7 cellular contexts compared by ENCODE assay signal in genomic region chr7:105388373-105389089, GRCh38. TPM values are rescaled to one million over a fixed set of nuclear protein-coding genes. Genes with fewer than 3 reads are reported as not detected.
DNase-seq lines count a peak whose midpoint lies in the region; FAIRE-seq and TF ChIP-seq lines count a peak whose summit lies in the region.

TSS of gene SRPK2 (minus strand) at chr7:105388921.

- peak within 1 kb of the TSS; percentile 74 for H3K4me3 ChIP-seq in HFF-Myc (replicated peaks; ENCODE audit: low read depth, low read length)
- H3K4me3 ChIP-seq in kidney (ENCODE audit: low read length in 2 of 2): peak within 1 kb of the TSS; percentile 67 to 76

- no peak for FAIRE-seq in kidney (lab: Jason Lieb, UNC)

- H3K27ac ChIP-seq in caudate nucleus (ENCODE audit: low read depth, low read length): peak within 1 kb of the TSS; percentile 30
- peak within 1 kb of the TSS; percentile 43 to 65 for H3K27ac ChIP-seq in kidney (ENCODE audit: low read depth in 2 of 2, low read length in 2 of 2)

- H3K9me3 ChIP-seq in kidney (ENCODE audit: control insufficient read depth in 1 of 2, low read length in 2 of 2): no peaks in the 10 kb centered on the region

- no peaks in the 10 kb centered on the region for H3K36me3 ChIP-seq in kidney (ENCODE audit: control insufficient read depth in 1 of 2, insufficient read depth in 2 of 2, low read length in 2 of 2)

- DNase-seq in GM13976 (ENCODE audit: low spot score) (peak; percentile 93), HFF-Myc (ENCODE audit: extremely low read depth, low read depth) (no peak), NCI-H1092 treated with DMSO at 0.1 percent for 48 hours (lab: John Stamatoyannopoulos, UW) (peak; percentile 51), caudate nucleus (lab: John Stamatoyannopoulos, UW) (peak in 60 of 61 donors; percentile 3 to 86 (median 58)), kidney (peak; percentile 92)
- DNase-seq in activated CD4-positive, CD25-positive, alpha-beta regulatory T cell (lab: John Stamatoyannopoulos, UW): peak; percentile 45 to 75 (median 59)
- peak; percentile 54 to 70 for DNase-seq in stimulated activated CD4-positive, alpha-beta T cell treated with anti-CD3 and anti-CD28 coated beads, Interleukin-15, amount 100 ng/mL, for 1 hour (ENCODE audit: low read depth in 1 of 2, low spot score in 1 of 2)

- TF ChIP-seq CTCF in GM13976 (IDR thresholded peaks at IDR 0.05; ENCODE audit: borderline replicate concordance, control extremely low read depth, extremely low read depth, insufficient read depth, missing control alignments): no peak
- no peak for TF ChIP-seq CTCF in HFF-Myc (IDR thresholded peaks at IDR 0.05; ENCODE audit: low read depth, low read length, missing control alignments)
- TF ChIP-seq CTCF in kidney (IDR thresholded peaks at IDR 0.05; ENCODE audit: borderline replicate concordance, extremely low read depth, insufficient read depth): no peak

- intact Hi-C loops in kidney (cut with DNase I): no loop called here

- peak within 1 kb of the TSS; percentile 11 to 65 for H3K9ac ChIP-seq in kidney (ENCODE audit: low read length in 2 of 2)

- peaks cover 0 to 7% of the 10 kb centered on the region in 2 donors for H3K4me1 ChIP-seq in kidney (ENCODE audit: control insufficient read depth in 1 of 2, insufficient read depth in 1 of 2, low read depth in 1 of 2, low read length in 2 of 2)

- in situ Hi-C loops in GM13976 (cut with MboI; ENCODE audit: low sequenced_read_pairs, unreplicated experiment): no loop called here

RNA-seq across cellular contexts. Expression of gene SRPK2, which starts in this region (rescaled TPM):
- 43.1 TPM for total RNA-seq in kidney
- 9.9 TPM for polyA plus RNA-seq in kidney (ENCODE audit: insufficient read depth, low read depth, low replicate concordance)
